Comparison of ENCODE assay signal across 9 cellular contexts in genomic region chr5:142587354-142587965, GRCh38.
DNase-seq lines count a peak whose midpoint lies in the region; ATAC-seq and TF ChIP-seq lines count a peak whose summit lies in the region.
"Had no signal": no experiment of that assay in that cellular context is flagged by ENCODE, and none has a peak within 500 bp of the region (broad histone marks: within the 10 kb centered on the region; RNA-seq: fewer than 3 reads in every experiment).

No MANE protein-coding gene starts in this region.

- no peak overlapping the region for H3K27ac ChIP-seq in PC-3 (ENCODE audit: low read length)
- H3K27ac ChIP-seq in effector memory CD4-positive, alpha-beta T cell (ENCODE audit: insufficient read depth, low read length, poor library complexity, severe bottlenecking) = no peak overlapping the region

- POLR2A ChIA-PET in PC-3 (lab: Charles Lee; ENCODE audit: unreplicated experiment) = no interaction called here

- ATAC-seq in PC-3 (peak; percentile 33; the same call in 1 of the 2 replicates), HG02852 (IDR thresholded peaks at IDR 0.05; ENCODE audit: unreplicated experiment) (no peak)

- H3K4me1 ChIP-seq in BE2C (no peaks in the 10 kb centered on the region), PC-3 (ENCODE audit: insufficient read depth, low read length) (no peaks in the 10 kb centered on the region)
- H3K4me1 ChIP-seq in effector memory CD4-positive, alpha-beta T cell (ENCODE audit: control insufficient read depth, insufficient read depth, low read length, poor library complexity, severe bottlenecking) = no peaks in the 10 kb centered on the region

- no peaks in the 10 kb centered on the region for H3K79me2 ChIP-seq in PC-3 (ENCODE audit: low read length)

- peak; percentile 78 for TF ChIP-seq CTCF in BE2C (IDR thresholded peaks at IDR 0.05; ENCODE audit: low read depth, low read length)
- TF ChIP-seq CTCF in GM12865 (IDR thresholded peaks at IDR 0.05; ENCODE audit: insufficient read depth, low read depth, low read length, missing control alignments) = peak; percentile 58
- peak; percentile 73 for TF ChIP-seq CTCF in PC-3 (conservative IDR thresholded peaks at IDR 0.05; ENCODE audit: low read depth, low read length)

- H2AFZ ChIP-seq in PC-3 (ENCODE audit: low read length) = no peak overlapping the region

- H3K9ac ChIP-seq in PC-3 (ENCODE audit: low read length) = no peak overlapping the region

- no peaks in the 10 kb centered on the region for H3K36me3 ChIP-seq in BE2C
- no peaks in the 10 kb centered on the region for H3K36me3 ChIP-seq in PC-3 (ENCODE audit: low read depth, low read length)
- no peaks in the 10 kb centered on the region for H3K36me3 ChIP-seq in effector memory CD4-positive, alpha-beta T cell (ENCODE audit: control insufficient read depth, insufficient read depth, low read length)

- H3K4me3 ChIP-seq in BE2C (ENCODE audit: low read depth, low read length) (no peak overlapping the region), GM12865 (ENCODE audit: low read depth, low read length) (no peak overlapping the region), PC-3 (ENCODE audit: low read length) (no peak overlapping the region)
- H3K4me3 ChIP-seq in effector memory CD4-positive, alpha-beta T cell (ENCODE audit: insufficient read depth, low read depth, low read length, poor library complexity, severe bottlenecking) = no peak overlapping the region
- H3K4me3 ChIP-seq: lung had no signal

- no TSS peak for BruUV-seq in PC-3 (replicated peaks; lab: Mats Ljungman, UMichigan)

- DNase-seq in BE2C (peak; percentile 60), GM12865 (ENCODE audit: low read depth) (peak; percentile 40), PC-3 (peak; percentile 63), erythroblast (lab: John Stamatoyannopoulos, UW) (peak; percentile 35 to 63), KG1 (lab: John Stamatoyannopoulos, UW) (no peak)
- DNase-seq in stimulated activated CD8-positive, alpha-beta memory T cell treated with anti-CD3 and anti-CD28 coated beads, Interleukin-4, amount 100 ng/mL, for 48 hours = peak; percentile 55
- DNase-seq in effector memory CD4-positive, alpha-beta T cell = no peak

- H3K9me2 ChIP-seq in PC-3 (replicated peaks; ENCODE audit: low read length) = no peaks in the 10 kb centered on the region

- CTCF ChIA-PET in PC-3 (lab: Charles Lee) = interaction anchor here (0.5 to 1.0 kb wide), 3 partner anchors 37 to 626 kb away, joined by 3 to 4 read pairs (median 4); no protein-coding TSS in a partner anchor

- H4K20me1 ChIP-seq in PC-3 (ENCODE audit: low read length) = no peaks in the 10 kb centered on the region

- H3K9me3 ChIP-seq in BE2C = no peaks in the 10 kb centered on the region
- no peaks in the 10 kb centered on the region for H3K9me3 ChIP-seq in PC-3 (ENCODE audit: low read length)
- H3K9me3 ChIP-seq in effector memory CD4-positive, alpha-beta T cell (ENCODE audit: control insufficient read depth, low read length) = no peaks in the 10 kb centered on the region

- H3K27me3 ChIP-seq in BE2C (no peaks in the 10 kb centered on the region), PC-3 (ENCODE audit: low read length) (no peaks in the 10 kb centered on the region)
- peaks cover 2% of the 10 kb centered on the region for H3K27me3 ChIP-seq in effector memory CD4-positive, alpha-beta T cell (replicated peaks; ENCODE audit: control insufficient read depth, insufficient read depth, low read length, poor library complexity, severe bottlenecking)

- TF ChIP-seq POLR2A in erythroblast (IDR thresholded peaks at IDR 0.05; ENCODE audit: low read length) = no peak

- no peaks in the 10 kb centered on the region for H3F3A ChIP-seq in PC-3 (ENCODE audit: low read length, unreplicated experiment)

- intact Hi-C loops in PC-3 (cut with micrococcal nuclease) = no loop called here

- no peak overlapping the region for H3K4me2 ChIP-seq in PC-3 (ENCODE audit: low read length)

Comparison
In these comparisons a context has a peak if more than half of its experiments do, and no peak if none do; other contexts are left out.
1. DNase-seq: peak in BE2C (single experiment), GM12865 (single experiment), PC-3 (single experiment), erythroblast (2 of 2) and stimulated activated CD8-positive, alpha-beta memory T cell treated with anti-CD3 and anti-CD28 coated beads, Interleukin-4, amount 100 ng/mL, for 48 hours (single experiment); none in KG1 (single experiment) and effector memory CD4-positive, alpha-beta T cell (0 of 3).
2. Peak in every context shown above with its lines, with median percentiles within 50 percentile points of each other: CTCF ChIP-seq.